Comparison of ENCODE assay signal across 19 cellular contexts in genomic region chr17:80730739-80731138, GRCh38.
A peak's percentile ranks its signal among the peaks of the same experiment; 100 is the strongest.
DNase-seq lines count a peak whose midpoint lies in the region; ATAC-seq and TF ChIP-seq lines count a peak whose summit lies in the region.
"Had no signal": no experiment of that assay in that cellular context is flagged by ENCODE, and none has a peak within 500 bp of the region (broad histone marks: within the 10 kb centered on the region; RNA-seq: fewer than 3 reads in every experiment).

No MANE protein-coding gene starts in this region.

- in situ Hi-C loops in G401 (cut with HindIII; ENCODE audit: low sequenced_read_pairs) = no loop called here

- H3K4me1 ChIP-seq in KMS-11 (ENCODE audit: low read depth, poor library complexity, severe bottlenecking) = peaks cover 16% of the 10 kb centered on the region

- intact Hi-C loops in activated CD4-positive, alpha-beta T cell treated with anti-CD3 and anti-CD28 coated beads, Interleukin-2, amount 10 ng/mL, durations not matched to agents 24 days and 14 days (cut with micrococcal nuclease) = loop anchor here (5.0 kb wide), 1 partner anchor 53 kb away; no protein-coding TSS in a partner anchor
- intact Hi-C loops in activated T-helper 1 cell treated with anti-CD3 and anti-CD28 coated beads, Interleukin-12 subunit alpha, Interleukin-12 subunit beta, Interleukin-2, Interleukin-4 antibody, amounts not matched to agents 30 ng/mL and 10 ng/mL and 1 ng/mL, durations not matched to agents 14 hours and 24 hours and 36 hours (cut with micrococcal nuclease) = loop anchor here (5.0 kb wide), 2 partner anchors 62 to 63 kb away; no protein-coding TSS in a partner anchor

- peaks cover 57% of the 10 kb centered on the region for H3K4me1 Mint-ChIP-seq in activated CD4-positive, alpha-beta T cell treated with anti-CD3 and anti-CD28 coated beads, Interleukin-2, amount 10 ng/mL, durations not matched to agents 24 days and 14 days
- peaks cover 62% of the 10 kb centered on the region for H3K4me1 Mint-ChIP-seq in activated T-helper 1 cell treated with anti-CD3 and anti-CD28 coated beads, Interleukin-12 subunit alpha, Interleukin-12 subunit beta, Interleukin-2, Interleukin-4 antibody, amounts not matched to agents 30 ng/mL and 10 ng/mL and 1 ng/mL, durations not matched to agents 14 hours and 24 hours and 36 hours (ENCODE audit: low read depth)
- peaks cover 10 to 20% of the 10 kb centered on the region in 2 donors for H3K4me1 Mint-ChIP-seq in natural killer cell treated with Interleukin-12 subunit alpha and Interleukin-12 subunit beta and Interleukin-15 and Interleukin-18, amount 100 ng/mL, for 72 hours (ENCODE audit: low read depth in 2 of 2)

- no peaks in the 10 kb centered on the region for H4K20me1 ChIP-seq in KMS-11 (ENCODE audit: insufficient read depth)

- peak overlapping the region; percentile 81 for H3K27ac ChIP-seq in KMS-11
- H3K27ac ChIP-seq: esophagus squamous epithelium had no signal

- peaks cover 2% of the 10 kb centered on the region; the same call in 1 of the 2 replicates for H3K79me2 ChIP-seq in KMS-11 (ENCODE audit: insufficient read depth, low read depth)

- DNase-seq in activated CD4-positive, alpha-beta T cell treated with anti-CD3 and anti-CD28 coated beads, Interleukin-2, amount 10 ng/mL, durations not matched to agents 24 days and 14 days = no peak
- no peak for DNase-seq in activated CD4-positive, alpha-beta T cell treated with anti-CD3 and anti-CD28 coated beads for 1 hour
- no peak for DNase-seq in activated T-helper 1 cell treated with anti-CD3 and anti-CD28 coated beads, Interleukin-12 subunit alpha, Interleukin-12 subunit beta, Interleukin-2, Interleukin-4 antibody, amounts not matched to agents 30 ng/mL and 10 ng/mL and 1 ng/mL, durations not matched to agents 14 hours and 24 hours and 36 hours (ENCODE audit: low spot score)
- no peak for DNase-seq in natural killer cell treated with Interleukin-12 subunit alpha and Interleukin-12 subunit beta and Interleukin-15 and Interleukin-18, amount 100 ng/mL, for 72 hours (ENCODE audit: low spot score)
- no peak for DNase-seq in stimulated activated naive CD4-positive, alpha-beta T cell treated with Interleukin-2 at 50 U/mL for 16 hours (lab: John Stamatoyannopoulos, UW)
- DNase-seq in G401 (ENCODE audit: low spot score) = no peak
- DNase-seq: ACHN; activated CD4-positive, CD25-positive, alpha-beta regulatory T cell treated with anti-CD3 and anti-CD28 coated beads, Interleukin-2, amount 50 U/mL, for 72 hours; activated effector memory CD4-positive, alpha-beta T cell treated with anti-CD3 and anti-CD28 coated beads, Interleukin-2, amount 50 U/mL, for 16 hours; dermis blood vessel endothelial cell; esophagus squamous epithelium; NCI-H1048; NCI-H345; nephron progenitor cell; SHP77 treated with DMSO at 0.1 percent for 48 hours; T-helper 9 cell had no signal

- H3K36me3 ChIP-seq in KMS-11 (ENCODE audit: insufficient read depth) = no peaks in the 10 kb centered on the region

- H3K36me3 Mint-ChIP-seq in activated CD4-positive, alpha-beta T cell treated with anti-CD3 and anti-CD28 coated beads, Interleukin-2, amount 10 ng/mL, durations not matched to agents 24 days and 14 days (ENCODE audit: low read depth) = peaks cover 37% of the 10 kb centered on the region
- peaks cover 35% of the 10 kb centered on the region for H3K36me3 Mint-ChIP-seq in activated T-helper 1 cell treated with anti-CD3 and anti-CD28 coated beads, Interleukin-12 subunit alpha, Interleukin-12 subunit beta, Interleukin-2, Interleukin-4 antibody, amounts not matched to agents 30 ng/mL and 10 ng/mL and 1 ng/mL, durations not matched to agents 14 hours and 24 hours and 36 hours (ENCODE audit: low read depth)
- no peaks in the 10 kb centered on the region for H3K36me3 Mint-ChIP-seq in natural killer cell treated with Interleukin-12 subunit alpha and Interleukin-12 subunit beta and Interleukin-15 and Interleukin-18, amount 100 ng/mL, for 72 hours

- no peak for ATAC-seq in natural killer cell treated with Interleukin-12 subunit alpha and Interleukin-12 subunit beta and Interleukin-15 and Interleukin-18, amount 100 ng/mL, for 72 hours
- no peak for ATAC-seq in GM19452 (IDR thresholded peaks at IDR 0.05; ENCODE audit: unreplicated experiment)

- H3K27ac Mint-ChIP-seq in activated CD4-positive, alpha-beta T cell treated with anti-CD3 and anti-CD28 coated beads, Interleukin-2, amount 10 ng/mL, durations not matched to agents 24 days and 14 days = peak overlapping the region; percentile 89
- peak overlapping the region; percentile 83 for H3K27ac Mint-ChIP-seq in activated T-helper 1 cell treated with anti-CD3 and anti-CD28 coated beads, Interleukin-12 subunit alpha, Interleukin-12 subunit beta, Interleukin-2, Interleukin-4 antibody, amounts not matched to agents 30 ng/mL and 10 ng/mL and 1 ng/mL, durations not matched to agents 14 hours and 24 hours and 36 hours
- H3K27ac Mint-ChIP-seq in natural killer cell treated with Interleukin-12 subunit alpha and Interleukin-12 subunit beta and Interleukin-15 and Interleukin-18, amount 100 ng/mL, for 72 hours = peak overlapping the region; percentile 54 to 77

- no peaks in the 10 kb centered on the region for H3K27me3 ChIP-seq in KMS-11 (ENCODE audit: insufficient read depth, low read depth)
- H3K27me3 ChIP-seq: esophagus squamous epithelium had no signal

- TF ChIP-seq CTCF in KMS-11 (conservative IDR thresholded peaks at IDR 0.05; ENCODE audit: low read depth, low read length) = no peak

- no peaks in the 10 kb centered on the region for H3K27me3 Mint-ChIP-seq in activated CD4-positive, alpha-beta T cell treated with anti-CD3 and anti-CD28 coated beads, Interleukin-2, amount 10 ng/mL, durations not matched to agents 24 days and 14 days
- peaks cover 1% of the 10 kb centered on the region for H3K27me3 Mint-ChIP-seq in activated T-helper 1 cell treated with anti-CD3 and anti-CD28 coated beads, Interleukin-12 subunit alpha, Interleukin-12 subunit beta, Interleukin-2, Interleukin-4 antibody, amounts not matched to agents 30 ng/mL and 10 ng/mL and 1 ng/mL, durations not matched to agents 14 hours and 24 hours and 36 hours (ENCODE audit: insufficient read depth)
- no peaks in the 10 kb centered on the region for H3K27me3 Mint-ChIP-seq in natural killer cell treated with Interleukin-12 subunit alpha and Interleukin-12 subunit beta and Interleukin-15 and Interleukin-18, amount 100 ng/mL, for 72 hours
- H3K27me3 Mint-ChIP-seq: brain had no signal

- no peak overlapping the region for H3K4me3 ChIP-seq in KMS-11 (IDR thresholded peaks at IDR 0.05; ENCODE audit: insufficient read depth, low read depth, low read length)
- H3K4me3 ChIP-seq: esophagus squamous epithelium had no signal

- peak overlapping the region; percentile 73 for H3K4me3 Mint-ChIP-seq in activated CD4-positive, alpha-beta T cell treated with anti-CD3 and anti-CD28 coated beads, Interleukin-2, amount 10 ng/mL, durations not matched to agents 24 days and 14 days
- peak overlapping the region; percentile 67 for H3K4me3 Mint-ChIP-seq in activated T-helper 1 cell treated with anti-CD3 and anti-CD28 coated beads, Interleukin-12 subunit alpha, Interleukin-12 subunit beta, Interleukin-2, Interleukin-4 antibody, amounts not matched to agents 30 ng/mL and 10 ng/mL and 1 ng/mL, durations not matched to agents 14 hours and 24 hours and 36 hours
- H3K4me3 Mint-ChIP-seq in natural killer cell treated with Interleukin-12 subunit alpha and Interleukin-12 subunit beta and Interleukin-15 and Interleukin-18, amount 100 ng/mL, for 72 hours = peak overlapping the region; percentile 43
- H3K4me3 Mint-ChIP-seq: brain, nephron progenitor cell had no signal

- H2AFZ ChIP-seq in KMS-11 (ENCODE audit: low read depth) = peak overlapping the region; percentile 40; the same call in 1 of the 2 replicates

- peak overlapping the region; percentile 50; the same call in 1 of the 2 replicates for H3K4me2 ChIP-seq in KMS-11

- H3K9ac ChIP-seq in KMS-11 = peak overlapping the region; percentile 60; the same call in 1 of the 2 replicates

- H3K9me3 Mint-ChIP-seq in activated CD4-positive, alpha-beta T cell treated with anti-CD3 and anti-CD28 coated beads, Interleukin-2, amount 10 ng/mL, durations not matched to agents 24 days and 14 days = no peaks in the 10 kb centered on the region
- H3K9me3 Mint-ChIP-seq in activated T-helper 1 cell treated with anti-CD3 and anti-CD28 coated beads, Interleukin-12 subunit alpha, Interleukin-12 subunit beta, Interleukin-2, Interleukin-4 antibody, amounts not matched to agents 30 ng/mL and 10 ng/mL and 1 ng/mL, durations not matched to agents 14 hours and 24 hours and 36 hours = no peaks in the 10 kb centered on the region
- H3K9me3 Mint-ChIP-seq in natural killer cell treated with Interleukin-12 subunit alpha and Interleukin-12 subunit beta and Interleukin-15 and Interleukin-18, amount 100 ng/mL, for 72 hours = no peaks in the 10 kb centered on the region
- H3K9me3 Mint-ChIP-seq: brain, nephron progenitor cell had no signal
